8 cellular contexts compared by ENCODE assay signal in genomic region chr12:15856097-15856982, GRCh38. TPM values are rescaled to one million over a fixed set of nuclear protein-coding genes. Genes with fewer than 3 reads are reported as not detected.
A peak's percentile ranks its signal among the peaks of the same experiment; 100 is the strongest.
DNase-seq lines count a peak whose midpoint lies in the region; ATAC-seq, FAIRE-seq and TF ChIP-seq lines count a peak whose summit lies in the region.

No MANE protein-coding gene starts in this region.

- intact Hi-C loops in natural killer cell (cut with micrococcal nuclease): loop anchor here (1.0 to 2.0 kb wide), 3 partner anchors 84 to 580 kb away; no protein-coding TSS in a partner anchor

- peaks cover 8 to 50% of the 10 kb centered on the region in 2 donors for H3K27me3 Mint-ChIP-seq in natural killer cell (ENCODE audit: low read depth in 2 of 2)
- H3K27me3 Mint-ChIP-seq in natural killer cell treated with Interleukin-12 subunit alpha and Interleukin-12 subunit beta and Interleukin-15 and Interleukin-18, amount 100 ng/mL, for 72 hours: peaks cover 30 to 42% of the 10 kb centered on the region in 2 donors
- H3K27me3 Mint-ChIP-seq in brain: peaks cover 2% of the 10 kb centered on the region
- H3K27me3 Mint-ChIP-seq in immature natural killer cell (ENCODE audit: low read depth in 3 of 3): peaks cover 0 to 8% (median 3%) of the 10 kb centered on the region in 3 donors

- FAIRE-seq in GM12892 (lab: Jason Lieb, UNC): no peak

- H3K4me1 Mint-ChIP-seq in natural killer cell: no peaks in the 10 kb centered on the region
- no peaks in the 10 kb centered on the region for H3K4me1 Mint-ChIP-seq in natural killer cell treated with Interleukin-12 subunit alpha and Interleukin-12 subunit beta and Interleukin-15 and Interleukin-18, amount 100 ng/mL, for 72 hours (ENCODE audit: low read depth in 2 of 2)
- peaks cover 33% of the 10 kb centered on the region for H3K4me1 Mint-ChIP-seq in brain
- H3K4me1 Mint-ChIP-seq in immature natural killer cell: no peaks in the 10 kb centered on the region

- no peak for TF ChIP-seq POLR2A in GM12892 (IDR thresholded peaks at IDR 0.05; ENCODE audit: low read depth, low read length)

- ATAC-seq in natural killer cell: peak in 2 of 3 donors; percentile 55 to 63
- ATAC-seq in natural killer cell treated with Interleukin-12 subunit alpha and Interleukin-12 subunit beta and Interleukin-15 and Interleukin-18, amount 100 ng/mL, for 72 hours: no peak

- H3K9me3 Mint-ChIP-seq in natural killer cell: no peaks in the 10 kb centered on the region
- H3K9me3 Mint-ChIP-seq in natural killer cell treated with Interleukin-12 subunit alpha and Interleukin-12 subunit beta and Interleukin-15 and Interleukin-18, amount 100 ng/mL, for 72 hours: no peaks in the 10 kb centered on the region
- peaks cover 0 to 2% (median 0%) of the 10 kb centered on the region in 5 experiments for H3K9me3 Mint-ChIP-seq in brain
- H3K9me3 Mint-ChIP-seq in immature natural killer cell: no peaks in the 10 kb centered on the region

- DNase-seq in natural killer cell (no peak), HS-5 (ENCODE audit: low read depth) (peak; percentile 47), RKO (ENCODE audit: low spot score) (peak; percentile 68), immature natural killer cell (peak; percentile 35 to 41 (median 37)), GM12892 (ENCODE audit: insufficient read length) (no peak)
- DNase-seq in natural killer cell treated with Interleukin-12 subunit alpha and Interleukin-12 subunit beta and Interleukin-15 and Interleukin-18, amount 100 ng/mL, for 72 hours (ENCODE audit: low spot score): no peak
- peak in 2 of 3 donors; percentile 6 to 28 for DNase-seq in stimulated activated CD4-positive, alpha-beta T cell treated with anti-CD3 and anti-CD28 coated beads, TNF-alpha, amount 100 ng/mL, for 48 hours (ENCODE audit: low read depth in 3 of 3)

- H3K4me3 Mint-ChIP-seq in natural killer cell: no peak overlapping the region
- H3K4me3 Mint-ChIP-seq in natural killer cell treated with Interleukin-12 subunit alpha and Interleukin-12 subunit beta and Interleukin-15 and Interleukin-18, amount 100 ng/mL, for 72 hours: no peak overlapping the region
- H3K4me3 Mint-ChIP-seq in brain: no peak overlapping the region
- no peak overlapping the region for H3K4me3 Mint-ChIP-seq in immature natural killer cell

- H3K27ac Mint-ChIP-seq in natural killer cell: no peak overlapping the region
- no peak overlapping the region for H3K27ac Mint-ChIP-seq in natural killer cell treated with Interleukin-12 subunit alpha and Interleukin-12 subunit beta and Interleukin-15 and Interleukin-18, amount 100 ng/mL, for 72 hours
- H3K27ac Mint-ChIP-seq in brain: no peak overlapping the region
- H3K27ac Mint-ChIP-seq in immature natural killer cell: no peak overlapping the region

- H3K36me3 Mint-ChIP-seq in natural killer cell (no peaks in the 10 kb centered on the region), brain (no peaks in the 10 kb centered on the region), immature natural killer cell (no peaks in the 10 kb centered on the region)
- H3K36me3 Mint-ChIP-seq in natural killer cell treated with Interleukin-12 subunit alpha and Interleukin-12 subunit beta and Interleukin-15 and Interleukin-18, amount 100 ng/mL, for 72 hours: no peaks in the 10 kb centered on the region

- peak; percentile 76 for TF ChIP-seq CTCF in natural killer cell (IDR thresholded peaks at IDR 0.05)
- TF ChIP-seq CTCF in brain (conservative IDR thresholded peaks at IDR 0.05): peak; percentile 99

RNA-seq across cellular contexts. Expression of gene STRAP, which starts 25.8 kb away (rescaled TPM):
- total RNA-seq in natural killer cell: 100 to 1,000 TPM in 1 of 3 donors, 10 to 100 TPM in 2; 90.7 to 117 (median 91.0) TPM
- 100 to 1,000 TPM; 101 to 109 TPM for total RNA-seq in natural killer cell treated with Interleukin-12 subunit alpha and Interleukin-12 subunit beta and Interleukin-15 and Interleukin-18, amount 100 ng/mL, for 72 hours
- polyA plus RNA-seq in brain (ENCODE audit: insufficient read depth, low read depth, low replicate concordance) (111 TPM), immature natural killer cell (100 to 1,000 TPM; 122 to 201 (median 128) TPM)
- 119 TPM for polyA plus RNA-seq in GM12892 (2012; ENCODE audit: missing spikeins)

RNA-seq across cellular contexts. Expression of gene DERA, which starts 54.8 kb away (rescaled TPM):
- 10 to 100 TPM; 15.6 to 22.1 (median 20.4) TPM for total RNA-seq in natural killer cell
- 10 to 100 TPM; 23.2 to 25.1 TPM for total RNA-seq in natural killer cell treated with Interleukin-12 subunit alpha and Interleukin-12 subunit beta and Interleukin-15 and Interleukin-18, amount 100 ng/mL, for 72 hours
- polyA plus RNA-seq in brain (ENCODE audit: insufficient read depth, low read depth, low replicate concordance) (51.1 TPM), immature natural killer cell (10 to 100 TPM; 47.2 to 74.6 (median 62.1) TPM)
- polyA plus RNA-seq in GM12892 (2012; ENCODE audit: missing spikeins): 36.3 TPM

Comparison
In these comparisons a context has a peak if more than half of its experiments do, and no peak if none do; other contexts are left out.
1. ATAC-seq: peak in natural killer cell (2 of 3); none in natural killer cell treated with Interleukin-12 subunit alpha and Interleukin-12 subunit beta and Interleukin-15 and Interleukin-18, amount 100 ng/mL, for 72 hours (0 of 2).
2. DNase-seq: peak in HS-5 (single experiment), RKO (single experiment), immature natural killer cell (3 of 3) and stimulated activated CD4-positive, alpha-beta T cell treated with anti-CD3 and anti-CD28 coated beads, TNF-alpha, amount 100 ng/mL, for 48 hours (2 of 3); none in natural killer cell (single experiment), natural killer cell treated with Interleukin-12 subunit alpha and Interleukin-12 subunit beta and Interleukin-15 and Interleukin-18, amount 100 ng/mL, for 72 hours (single experiment) and GM12892 (single experiment).